13 cellular contexts compared by ENCODE assay signal in the genomic region with DNA sequence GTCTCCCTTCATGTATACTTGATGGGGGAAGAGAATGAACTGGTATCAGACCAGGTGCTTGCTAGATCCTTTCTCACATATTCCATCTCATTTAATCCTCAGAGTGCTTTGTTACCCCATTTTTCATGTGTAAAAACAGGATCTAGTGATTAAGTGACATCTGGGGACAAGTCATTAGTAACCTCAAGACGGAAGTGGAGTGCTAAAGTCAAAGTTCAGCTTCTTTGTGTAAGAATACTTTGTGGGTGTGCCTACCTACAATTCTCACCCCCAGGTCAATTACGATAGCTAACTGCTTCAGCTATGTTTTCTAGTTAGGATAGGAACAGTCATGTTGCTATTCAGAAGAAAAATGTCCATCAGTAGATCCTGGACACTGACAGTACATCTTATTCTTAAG. TPM values are rescaled to one million over a fixed set of nuclear protein-coding genes. Genes with fewer than 3 reads are reported as not detected.
DNase-seq lines count a peak whose midpoint lies in the region; ATAC-seq and TF ChIP-seq lines count a peak whose summit lies in the region.
"Had no signal": no experiment of that assay in that cellular context is flagged by ENCODE, and none has a peak within 500 bp of the region (broad histone marks: within the 10 kb centered on the region; RNA-seq: fewer than 3 reads in every experiment).

No MANE protein-coding gene starts in this region.

- peak overlapping the region; percentile 9 for H3K4me3 Mint-ChIP-seq in dendritic cell treated with granulocyte-macrophage colony-stimulating factor and Interleukin-4, amounts not matched to agents 40 ng/mL and 50 ng/mL, for 4 days
- H3K4me3 Mint-ChIP-seq: stimulated activated naive B cell treated with anti-CD40 and anti-IgM and Interleukin-4, amounts not matched to agents 10 μg/mL and 1 μg/mL and 100 μg/mL, for 72 hours had no signal

- peaks cover 42% of the 10 kb centered on the region for H3K36me3 Mint-ChIP-seq in dendritic cell treated with granulocyte-macrophage colony-stimulating factor and Interleukin-4, amounts not matched to agents 40 ng/mL and 50 ng/mL, for 4 days (ENCODE audit: low read depth)

- peaks cover 96% of the 10 kb centered on the region for H3K79me2 ChIP-seq in PC-9 (ENCODE audit: low read depth)

- H3K4me1 ChIP-seq in left ventricle myocardium inferior (peaks cover 94% of the 10 kb centered on the region), PC-9 (replicated peaks; ENCODE audit: insufficient read depth) (peaks cover 15% of the 10 kb centered on the region)

- H3K4me1 Mint-ChIP-seq in dendritic cell treated with granulocyte-macrophage colony-stimulating factor and Interleukin-4, amounts not matched to agents 40 ng/mL and 50 ng/mL, for 4 days (ENCODE audit: low read depth): peaks cover 61% of the 10 kb centered on the region

- no peaks in the 10 kb centered on the region for H3K36me3 ChIP-seq in left ventricle myocardium inferior
- H3K36me3 ChIP-seq in PC-9 (ENCODE audit: low read depth): no peaks in the 10 kb centered on the region; the same call in 1 of the 2 replicates

- BruUV-seq in PC-9 (replicated peaks; lab: Mats Ljungman, UMichigan): no TSS peak

- peak overlapping the region; percentile 46 for H3K27ac Mint-ChIP-seq in dendritic cell treated with granulocyte-macrophage colony-stimulating factor and Interleukin-4, amounts not matched to agents 40 ng/mL and 50 ng/mL, for 4 days

- H3K27ac ChIP-seq in left ventricle myocardium inferior (replicated peaks) (peak overlapping the region; percentile 98), PC-9 (no peak overlapping the region)

- H3K4me3 ChIP-seq in left ventricle myocardium inferior (no peak overlapping the region), PC-9 (no peak overlapping the region; the same call in 1 of the 2 replicates)
- H3K4me3 ChIP-seq: MG63 had no signal

- H3K9me3 Mint-ChIP-seq in dendritic cell treated with granulocyte-macrophage colony-stimulating factor and Interleukin-4, amounts not matched to agents 40 ng/mL and 50 ng/mL, for 4 days: peaks cover 9% of the 10 kb centered on the region
- H3K9me3 Mint-ChIP-seq: stimulated activated naive B cell treated with anti-CD40 and anti-IgM and Interleukin-4, amounts not matched to agents 10 μg/mL and 1 μg/mL and 100 μg/mL, for 72 hours had no signal

- POLR2A ChIA-PET in PC-9 (lab: Charles Lee; ENCODE audit: unreplicated experiment): no interaction called here

- CTCF ChIA-PET in PC-9 (lab: Charles Lee): no interaction called here

- H3K9me3 ChIP-seq in left ventricle myocardium inferior (replicated peaks) (no peaks in the 10 kb centered on the region), PC-9 (ENCODE audit: insufficient read depth, low read depth) (no peaks in the 10 kb centered on the region; the same call in 1 of the 2 replicates)
- H3K9me3 ChIP-seq: MG63 had no signal

- DNase-seq in left ventricle myocardium inferior (no peak), Right ventricle myocardium superior (no peak), PC-9 (no peak), SK-N-DZ (ENCODE audit: low spot score) (no peak), anterior cingulate cortex (lab: John Stamatoyannopoulos, UW) (no peak), DMS153 (lab: John Stamatoyannopoulos, UW) (no peak)
- DNase-seq in NK-92 treated with Interleukin-12 subunit alpha and Interleukin-12 subunit beta, amount 100 ng/mL, for 24 hours (lab: John Stamatoyannopoulos, UW): no peak
- DNase-seq: H7; islet precursor cell; MG63; NCI-H510A treated with DMSO at 0.1 percent for 48 hours; stimulated activated naive B cell treated with anti-CD40 and anti-IgM and Interleukin-4, amounts not matched to agents 10 μg/mL and 1 μg/mL and 100 μg/mL, for 72 hours had no signal

- H2AFZ ChIP-seq in PC-9: no peak overlapping the region

- peaks cover 6% of the 10 kb centered on the region for H4K20me1 ChIP-seq in PC-9 (ENCODE audit: insufficient read depth)

- ATAC-seq in Right ventricle myocardium superior (ENCODE audit: poor library complexity): no peak
- ATAC-seq: stimulated activated naive B cell treated with anti-CD40 and anti-IgM and Interleukin-4, amounts not matched to agents 10 μg/mL and 1 μg/mL and 100 μg/mL, for 72 hours had no signal

- no peak for TF ChIP-seq CTCF in left ventricle myocardium inferior (IDR thresholded peaks at IDR 0.05; ENCODE audit: borderline replicate concordance)
- TF ChIP-seq CTCF in PC-9 (conservative IDR thresholded peaks at IDR 0.05): no peak

- intact Hi-C loops in left ventricle myocardium inferior (cut with micrococcal nuclease) (loop anchor here (5.0 kb wide), 1 partner anchor 111 kb away; no protein-coding TSS in a partner anchor), Right ventricle myocardium superior (cut with DNase I) (loop anchor here (10.0 kb wide), 1 partner anchor 48 kb away; no protein-coding TSS in a partner anchor), PC-9 (cut with micrococcal nuclease; ENCODE audit: unreplicated experiment) (loop anchor here (10.0 kb wide), 1 partner anchor 502 kb away; no protein-coding TSS in a partner anchor)
- intact Hi-C loops in dendritic cell treated with granulocyte-macrophage colony-stimulating factor and Interleukin-4, amounts not matched to agents 40 ng/mL and 50 ng/mL, for 4 days (cut with micrococcal nuclease): no loop called here

- peak overlapping the region; percentile 11; the same call in 1 of the 2 replicates for H3K4me2 ChIP-seq in PC-9

- H3K27me3 ChIP-seq in left ventricle myocardium inferior (ENCODE audit: low read depth) (no peaks in the 10 kb centered on the region), PC-9 (ENCODE audit: insufficient read depth, low read depth) (no peaks in the 10 kb centered on the region)
- H3K27me3 ChIP-seq: MG63 had no signal

- peaks cover 14% of the 10 kb centered on the region for H3F3A ChIP-seq in PC-9 (ENCODE audit: insufficient read depth, low read depth)

- no peaks in the 10 kb centered on the region for H3K27me3 Mint-ChIP-seq in dendritic cell treated with granulocyte-macrophage colony-stimulating factor and Interleukin-4, amounts not matched to agents 40 ng/mL and 50 ng/mL, for 4 days
- H3K27me3 Mint-ChIP-seq: stimulated activated naive B cell treated with anti-CD40 and anti-IgM and Interleukin-4, amounts not matched to agents 10 μg/mL and 1 μg/mL and 100 μg/mL, for 72 hours had no signal

- H3K9me2 ChIP-seq in PC-9 (ENCODE audit: insufficient read depth): no peaks in the 10 kb centered on the region

RNA-seq across cellular contexts. Expression of a gene that starts 3.1 kb away (rescaled TPM):
- total RNA-seq in left ventricle myocardium inferior (27.3 TPM), Right ventricle myocardium superior (28.8 TPM), PC-9 (2021) (27.8 and 34.6 TPM in 2 replicates)
- 27.2 and 31.6 TPM in 2 replicates for polyA plus RNA-seq in SK-N-DZ (2014; cell fraction: cytosol; rRNA removed)
- polyA plus RNA-seq in SK-N-DZ (2014; cell fraction: nucleus; rRNA removed): 15.8 and 20.8 TPM in 2 replicates

RNA-seq across cellular contexts. Expression of a gene that starts 5.0 kb away (rescaled TPM):
- total RNA-seq in left ventricle myocardium inferior (104 TPM), Right ventricle myocardium superior (83.4 TPM), PC-9 (2021) (141 and 171 TPM in 2 replicates)
- 12.4 and 14.0 TPM in 2 replicates for polyA plus RNA-seq in SK-N-DZ (2014; cell fraction: cytosol; rRNA removed)
- 13.4 and 29.0 TPM in 2 replicates for polyA plus RNA-seq in SK-N-DZ (2014; cell fraction: nucleus; rRNA removed)
